In genomic region chr6:37882724-37883413, GRCh38 we compare ENCODE assay signal across 12 cellular contexts.
DNase-seq lines count a peak whose midpoint lies in the region; ATAC-seq and TF ChIP-seq lines count a peak whose summit lies in the region.
"Had no signal": no experiment of that assay in that cellular context is flagged by ENCODE, and none has a peak within 500 bp of the region (broad histone marks: within the 10 kb centered on the region; RNA-seq: fewer than 3 reads in every experiment).

No MANE protein-coding gene starts in this region.

- no peak overlapping the region for H2AFZ ChIP-seq in hepatocyte
- H2AFZ ChIP-seq in smooth muscle cell (ENCODE audit: low read depth): no peak overlapping the region

- TF ChIP-seq CTCF in hepatocyte (IDR thresholded peaks at IDR 0.05; ENCODE audit: poor library complexity) (no peak), smooth muscle cell (IDR thresholded peaks at IDR 0.05; ENCODE audit: borderline replicate concordance, insufficient read depth, poor library complexity, severe bottlenecking) (no peak)

- peak overlapping the region; percentile 74 for H3K27ac ChIP-seq in hepatocyte
- H3K27ac ChIP-seq in smooth muscle cell (ENCODE audit: low read depth): peak overlapping the region; percentile 87
- H3K27ac ChIP-seq: heart right ventricle, HL-60, prostate gland had no signal

- H3K9me2 ChIP-seq in hepatocyte (replicated peaks; ENCODE audit: insufficient read depth): no peaks in the 10 kb centered on the region

- H3K4me3 ChIP-seq in hepatocyte: no peak overlapping the region
- no peak overlapping the region for H3K4me3 ChIP-seq in smooth muscle cell
- H3K4me3 ChIP-seq: heart right ventricle, prostate gland had no signal

- H4K20me1 ChIP-seq in hepatocyte (ENCODE audit: insufficient read depth, poor library complexity, severe bottlenecking): peaks cover 81% of the 10 kb centered on the region
- peaks cover 100% of the 10 kb centered on the region for H4K20me1 ChIP-seq in smooth muscle cell (ENCODE audit: low read depth)

- no peak for ATAC-seq in GM18858 (IDR thresholded peaks at IDR 0.05; ENCODE audit: unreplicated experiment)
- ATAC-seq: heart right ventricle had no signal

- H3K79me2 ChIP-seq in hepatocyte (peaks cover 95% of the 10 kb centered on the region), smooth muscle cell (ENCODE audit: low read depth) (peaks cover 90% of the 10 kb centered on the region)

- no peak overlapping the region for H3K4me2 ChIP-seq in hepatocyte
- H3K4me2 ChIP-seq in smooth muscle cell: peak overlapping the region; percentile 43

- peak; percentile 51 for DNase-seq in GM04504 (ENCODE audit: low read depth)
- DNase-seq in astrocyte of the hippocampus (ENCODE audit: low read depth, low spot score): peak; percentile 87
- DNase-seq in hepatocyte (ENCODE audit: low spot score): peak; percentile 32
- DNase-seq in smooth muscle cell (lab: John Stamatoyannopoulos, UW; ENCODE audit: unreplicated experiment): no peak
- no peak for DNase-seq in activated effector memory CD4-positive, alpha-beta T cell treated with Interleukin-2 at 50 U/mL for 16 hours
- no peak for DNase-seq in GM19238 (ENCODE audit: insufficient read length, low spot score)
- DNase-seq: activated CD4-positive, alpha-beta memory T cell treated with anti-CD3 and anti-CD28 coated beads for 36 hours; activated naive CD4-positive, alpha-beta T cell treated with anti-CD3 and anti-CD28 coated beads, Interleukin-2, amount 10 ng/mL, durations not matched to agents 7 days and 5 days; heart right ventricle had no signal

- H3K4me1 ChIP-seq in hepatocyte (ENCODE audit: insufficient read depth) (peaks cover 27% of the 10 kb centered on the region), smooth muscle cell (ENCODE audit: low read depth) (peaks cover 18% of the 10 kb centered on the region)
- H3K4me1 ChIP-seq: prostate gland had no signal

- 96% methylated on average over 2 of the region's 2 CpGs for WGBS in hepatocyte (ENCODE audit: low lambda C conversion rate, missing lambda C conversion rate)
- 97% methylated on average over 2 of the region's 2 CpGs for WGBS in smooth muscle cell (ENCODE audit: low lambda C conversion rate)

- H3F3A ChIP-seq in smooth muscle cell (ENCODE audit: low read depth): peaks cover 28% of the 10 kb centered on the region

- H3K9ac ChIP-seq in smooth muscle cell (ENCODE audit: low read depth): peak overlapping the region; percentile 17

- H3K9me3 ChIP-seq in hepatocyte (ENCODE audit: low read depth): no peaks in the 10 kb centered on the region
- H3K9me3 ChIP-seq in smooth muscle cell (replicated peaks; ENCODE audit: low read depth): no peaks in the 10 kb centered on the region
- H3K9me3 ChIP-seq: heart right ventricle, prostate gland had no signal

- H3K27me3 ChIP-seq in hepatocyte (no peaks in the 10 kb centered on the region), smooth muscle cell (ENCODE audit: low read depth) (no peaks in the 10 kb centered on the region)
- H3K27me3 ChIP-seq: heart right ventricle had no signal

- H3K36me3 ChIP-seq in hepatocyte (replicated peaks; ENCODE audit: insufficient read depth, low read depth) (no peaks in the 10 kb centered on the region), smooth muscle cell (ENCODE audit: low read depth) (no peaks in the 10 kb centered on the region)
- H3K36me3 ChIP-seq: heart right ventricle, prostate gland had no signal

Comparison
In these comparisons a context has a peak if more than half of its experiments do, and no peak if none do; other contexts are left out.
1. DNase-seq: peak in GM04504 (single experiment), astrocyte of the hippocampus (single experiment) and hepatocyte (single experiment); none in smooth muscle cell (single experiment), activated effector memory CD4-positive, alpha-beta T cell treated with Interleukin-2 at 50 U/mL for 16 hours (single experiment) and GM19238 (single experiment).